In the genomic region with DNA sequence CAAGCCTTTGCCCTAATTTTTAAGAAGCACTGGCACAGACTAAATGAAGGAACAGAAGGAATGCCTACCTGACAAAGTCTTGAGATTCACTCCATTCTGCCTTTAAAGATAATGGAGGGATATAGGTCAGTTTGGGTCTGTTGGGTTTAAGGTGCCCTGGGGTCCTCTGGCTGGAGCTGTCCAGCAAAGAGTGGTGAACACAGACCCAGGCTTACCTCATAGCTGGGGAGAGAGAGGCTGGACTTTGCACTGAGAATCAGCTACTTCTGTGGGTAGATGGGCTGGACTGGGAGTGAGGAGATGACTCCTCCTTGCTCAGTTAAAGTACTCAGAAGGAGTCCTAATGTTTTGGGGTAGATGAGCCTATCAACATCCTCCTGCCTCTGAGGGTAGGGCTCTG, we compare ENCODE assay signal across 17 cellular contexts.
DNase-seq lines count a peak whose midpoint lies in the region; ATAC-seq and TF ChIP-seq lines count a peak whose summit lies in the region.
"Had no signal": no experiment of that assay in that cellular context is flagged by ENCODE, and none has a peak within 500 bp of the region (broad histone marks: within the 10 kb centered on the region; RNA-seq: fewer than 3 reads in every experiment).

No MANE protein-coding gene starts in this region.

- peaks cover 7% of the 10 kb centered on the region for H3K4me1 Mint-ChIP-seq in activated CD8-positive, alpha-beta T cell treated with anti-CD3 and anti-CD28 coated beads, Interleukin-2, amount 10 ng/mL, durations not matched to agents 7 days and 5 days (ENCODE audit: low read depth)

- POLR2A ChIA-PET in OCI-LY7 (lab: Charles Lee), result no interaction called here
- POLR2A ChIA-PET in activated CD8-positive, alpha-beta T cell treated with anti-CD3 and anti-CD28 coated beads, Interleukin-2, amount 10 ng/mL, durations not matched to agents 7 days and 5 days (lab: Charles Lee), result no interaction called here

- no peak overlapping the region for H3K9ac ChIP-seq in DND-41 (ENCODE audit: low read depth, low read length)

- TF ChIP-seq EP300 in esophagus muscularis mucosa (IDR thresholded peaks at IDR 0.05), result no peak

- H3K9me3 ChIP-seq in DND-41 (ENCODE audit: insufficient read depth, low read length, severe bottlenecking) (peaks cover 20% of the 10 kb centered on the region), OCI-LY7 (ENCODE audit: low read length) (peaks cover 29% of the 10 kb centered on the region; the same call in 1 of the 2 replicates), esophagus muscularis mucosa (peaks cover 0 to 9% (median 4%) of the 10 kb centered on the region in 4 donors), neutrophil (no peaks in the 10 kb centered on the region)
- H3K9me3 ChIP-seq: HAP-1, Peyer's patch had no signal

- no peak overlapping the region for H3K27ac ChIP-seq in DND-41 (ENCODE audit: low read length)
- H3K27ac ChIP-seq in OCI-LY7 (ENCODE audit: low read depth, low read length, poor library complexity, severe bottlenecking), result no peak overlapping the region
- H3K27ac ChIP-seq in esophagus muscularis mucosa (replicated peaks in 1 of 4), result no peak overlapping the region
- H3K27ac ChIP-seq in neutrophil, result peak overlapping the region; percentile 25
- H3K27ac ChIP-seq: Peyer's patch had no signal

- intact Hi-C loops in OCI-LY7 (cut with micrococcal nuclease; ENCODE audit: unreplicated experiment), result no loop called here
- intact Hi-C loops in esophagus muscularis mucosa (cut with DNase I), result no loop called here

- TF ChIP-seq CTCF in DND-41 (IDR thresholded peaks at IDR 0.05; ENCODE audit: borderline replicate concordance, extremely low read depth, low read length, poor library complexity, severe bottlenecking), result no peak
- no peak for TF ChIP-seq CTCF in OCI-LY7 (conservative IDR thresholded peaks at IDR 0.05; ENCODE audit: low read length)
- TF ChIP-seq CTCF in esophagus muscularis mucosa (IDR thresholded peaks at IDR 0.05), result no peak
- no peak for TF ChIP-seq CTCF in neutrophil (IDR thresholded peaks at IDR 0.05)
- no peak for TF ChIP-seq CTCF in GM10266 (IDR thresholded peaks at IDR 0.05; ENCODE audit: control insufficient read depth, insufficient read depth, low read depth, missing control alignments)

- H3K9me3 Mint-ChIP-seq in activated CD8-positive, alpha-beta T cell treated with anti-CD3 and anti-CD28 coated beads, Interleukin-2, amount 10 ng/mL, durations not matched to agents 7 days and 5 days (ENCODE audit: insufficient read depth), result peaks cover 4% of the 10 kb centered on the region

- H3K4me3 Mint-ChIP-seq in activated CD8-positive, alpha-beta T cell treated with anti-CD3 and anti-CD28 coated beads, Interleukin-2, amount 10 ng/mL, durations not matched to agents 7 days and 5 days, result no peak overlapping the region
- H3K4me3 Mint-ChIP-seq: CD14-positive monocyte had no signal

- H3K27me3 Mint-ChIP-seq in activated CD8-positive, alpha-beta T cell treated with anti-CD3 and anti-CD28 coated beads, Interleukin-2, amount 10 ng/mL, durations not matched to agents 7 days and 5 days (ENCODE audit: low read depth), result no peaks in the 10 kb centered on the region

- no peak overlapping the region for H3K4me2 ChIP-seq in DND-41 (ENCODE audit: insufficient read depth, low read length)
- no peak overlapping the region for H3K4me2 ChIP-seq in OCI-LY7 (ENCODE audit: low read length)

- H3K36me3 Mint-ChIP-seq in activated CD8-positive, alpha-beta T cell treated with anti-CD3 and anti-CD28 coated beads, Interleukin-2, amount 10 ng/mL, durations not matched to agents 7 days and 5 days (ENCODE audit: low read depth), result peaks cover 3% of the 10 kb centered on the region

- no peaks in the 10 kb centered on the region for H3K9me2 ChIP-seq in OCI-LY7 (ENCODE audit: insufficient read depth, low read length)

- DNase-seq in DND-41 (no peak), OCI-LY7 (ENCODE audit: low spot score) (no peak), esophagus muscularis mucosa (ENCODE audit: extremely low spot score) (peak; percentile 60), GM10266 (ENCODE audit: extremely low spot score) (no peak)
- DNase-seq in activated CD8-positive, alpha-beta T cell treated with anti-CD3 and anti-CD28 coated beads, Interleukin-2, amount 10 ng/mL, durations not matched to agents 7 days and 5 days, result no peak
- DNase-seq: DMS53, KBM-7, MV-4-11, NCI-H1436, NCI-H2171, NCI-H774, Peyer's patch had no signal

- H3K27ac Mint-ChIP-seq in activated CD8-positive, alpha-beta T cell treated with anti-CD3 and anti-CD28 coated beads, Interleukin-2, amount 10 ng/mL, durations not matched to agents 7 days and 5 days, result no peak overlapping the region

- no peak for TF ChIP-seq POLR2A in esophagus muscularis mucosa (IDR thresholded peaks at IDR 0.05; ENCODE audit: low read depth)

- H3K4me1 ChIP-seq in DND-41 (ENCODE audit: insufficient read depth, low read length), result no peaks in the 10 kb centered on the region
- H3K4me1 ChIP-seq in OCI-LY7 (ENCODE audit: insufficient read depth, low read length, poor library complexity, severe bottlenecking), result no peaks in the 10 kb centered on the region
- H3K4me1 ChIP-seq in esophagus muscularis mucosa, result no peaks in the 10 kb centered on the region
- no peaks in the 10 kb centered on the region for H3K4me1 ChIP-seq in neutrophil (ENCODE audit: control insufficient read depth in 1 of 2, insufficient read depth in 1 of 2, low read depth in 1 of 2, low read length in 1 of 2)
- H3K4me1 ChIP-seq: HAP-1 had no signal

- no peaks in the 10 kb centered on the region for H3K27me3 ChIP-seq in DND-41 (ENCODE audit: insufficient read depth, low read length, poor library complexity)
- no peaks in the 10 kb centered on the region for H3K27me3 ChIP-seq in esophagus muscularis mucosa
- no peaks in the 10 kb centered on the region for H3K27me3 ChIP-seq in neutrophil
- H3K27me3 ChIP-seq: Peyer's patch had no signal

- H3K36me3 ChIP-seq in DND-41 (ENCODE audit: insufficient read depth, low read length), result no peaks in the 10 kb centered on the region
- no peaks in the 10 kb centered on the region; the same call in 1 of the 2 replicates for H3K36me3 ChIP-seq in OCI-LY7 (ENCODE audit: insufficient read depth, low read length)
- H3K36me3 ChIP-seq in esophagus muscularis mucosa, result no peaks in the 10 kb centered on the region
- no peaks in the 10 kb centered on the region for H3K36me3 ChIP-seq in neutrophil
- H3K36me3 ChIP-seq: HAP-1, Peyer's patch had no signal

- H3K4me3 ChIP-seq in DND-41 (ENCODE audit: low read depth in 1 of 2, low read length in 2 of 2) (no peak overlapping the region), OCI-LY7 (ENCODE audit: low read depth, low read length, poor library complexity, severe bottlenecking) (no peak overlapping the region), esophagus muscularis mucosa (no peak overlapping the region), neutrophil (ENCODE audit: low read depth in 1 of 2, low read length in 1 of 2) (no peak overlapping the region)
- H3K4me3 ChIP-seq: HAP-1, Peyer's patch had no signal

- peak; percentile 9; the same call in 1 of the 3 replicates for ATAC-seq in DND-41 (ENCODE audit: insufficient read depth, low read depth)
- ATAC-seq in HG03175 (IDR thresholded peaks at IDR 0.05; ENCODE audit: unreplicated experiment), result no peak
- no peak for ATAC-seq in activated CD8-positive, alpha-beta T cell treated with anti-CD3 and anti-CD28 coated beads, Interleukin-2, amount 10 ng/mL, durations not matched to agents 7 days and 5 days
- ATAC-seq: Right ventricle myocardium inferior had no signal

- no TSS peak for BruUV-seq in OCI-LY7 (replicated peaks; lab: Mats Ljungman, UMichigan)

- no peaks in the 10 kb centered on the region for H3K79me2 ChIP-seq in DND-41 (ENCODE audit: insufficient read depth, low read length)
- no peaks in the 10 kb centered on the region for H3K79me2 ChIP-seq in OCI-LY7 (ENCODE audit: insufficient read depth, low read depth, low read length)

- H4K20me1 ChIP-seq in DND-41 (ENCODE audit: insufficient read depth, low read length), result no peaks in the 10 kb centered on the region
- no peaks in the 10 kb centered on the region for H4K20me1 ChIP-seq in OCI-LY7 (ENCODE audit: insufficient read depth, low read length)

- H2AFZ ChIP-seq in DND-41 (ENCODE audit: low read depth, low read length) (no peak overlapping the region), OCI-LY7 (ENCODE audit: low read length) (peak overlapping the region; percentile 13; the same call in 1 of the 2 replicates)

- CTCF ChIA-PET in OCI-LY7 (lab: Charles Lee; ENCODE audit: unreplicated experiment), result interaction anchor here (0.5 kb wide), 1 partner anchor 204 kb away, joined by 3 read pairs; no protein-coding TSS in a partner anchor
- CTCF ChIA-PET in activated CD8-positive, alpha-beta T cell treated with anti-CD3 and anti-CD28 coated beads, Interleukin-2, amount 10 ng/mL, durations not matched to agents 7 days and 5 days (lab: Charles Lee), result no interaction called here
